Comparison of ENCODE assay signal across 1 cellular context in the genomic region with DNA sequence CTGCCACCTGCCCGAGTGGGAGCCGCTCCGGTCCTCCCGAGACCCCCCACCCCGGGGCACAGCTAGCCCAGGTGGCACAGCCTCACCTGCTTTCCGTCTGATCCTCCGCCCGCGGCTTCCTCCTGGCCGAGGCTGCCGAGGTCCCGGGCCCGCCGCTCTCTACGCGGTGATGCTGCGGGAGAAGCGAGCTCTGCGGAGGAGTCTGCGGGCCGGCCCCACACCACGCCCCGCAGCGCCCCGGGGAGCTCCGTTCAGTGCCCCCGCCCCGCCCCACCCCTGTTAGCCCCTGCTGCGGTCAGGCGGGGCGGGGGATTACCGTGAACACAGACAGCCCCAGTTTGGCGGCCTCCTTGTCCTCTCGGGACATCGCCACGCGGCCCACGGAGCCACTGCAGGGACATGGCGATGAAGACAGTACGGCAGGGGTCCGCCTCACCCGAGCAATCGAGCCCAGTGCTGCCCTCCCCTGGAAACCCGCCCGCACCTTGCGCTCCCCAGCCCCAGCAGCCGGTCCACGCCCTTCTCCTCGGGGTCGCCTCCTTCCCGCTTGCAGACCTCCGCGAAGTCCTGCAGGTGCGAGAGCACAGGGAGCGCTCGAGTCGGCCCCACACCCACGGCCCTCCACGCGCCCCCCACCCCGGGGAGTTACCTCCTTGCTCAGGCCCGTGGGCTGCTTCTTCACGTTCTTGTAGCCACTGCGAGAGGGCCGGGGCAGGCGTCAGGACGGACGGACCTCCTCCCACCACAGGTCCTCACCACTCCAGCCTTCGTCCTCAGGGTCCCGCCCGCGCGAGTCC.
TF ChIP-seq lines count a peak whose summit lies in the region.

No MANE protein-coding gene starts in this region.

TF ChIP-seq in GM12878, 131 proteins besides CTCF, POLR2A, EP300 and RAD21:
- no peak for TF ChIP-seq ZZZ3 (IDR thresholded peaks at IDR 0.05; ENCODE audit: control insufficient read depth, insufficient read length, low read depth)
- TF ChIP-seq KDM1A (IDR thresholded peaks at IDR 0.05; ENCODE audit: borderline replicate concordance) = no peak
- TF ChIP-seq NFXL1 (IDR thresholded peaks at IDR 0.05; ENCODE audit: borderline replicate concordance) = no peak
- TF ChIP-seq LARP7 (IDR thresholded peaks at IDR 0.05) = peak; percentile 31; the same call in 1 of the 2 replicates
- TF ChIP-seq NR2F1 (conservative IDR thresholded peaks at IDR 0.05) = no peak
- TF ChIP-seq MXI1 (IDR thresholded peaks at IDR 0.05; ENCODE audit: low read depth, low read length) = peak; percentile 31; the same call in 1 of the 2 replicates
- no peak for TF ChIP-seq RELA (IDR thresholded peaks at IDR 0.05; ENCODE audit: borderline replicate concordance, partially characterized antibody)
- no peak for TF ChIP-seq ESRRA (IDR thresholded peaks at IDR 0.05; ENCODE audit: low read length)
- TF ChIP-seq PAX8 (IDR thresholded peaks at IDR 0.05) = no peak
- TF ChIP-seq YY1 (IDR thresholded peaks at IDR 0.05; ENCODE audit: low read depth, low read length) = no peak
- TF ChIP-seq BCL11A (IDR thresholded peaks at IDR 0.05; ENCODE audit: low read depth, low read length) = no peak
- TF ChIP-seq SPI1 (IDR thresholded peaks at IDR 0.05; ENCODE audit: borderline replicate concordance, insufficient read depth, low read depth, low read length) = no peak
- no peak for TF ChIP-seq BACH1 (IDR thresholded peaks at IDR 0.05; ENCODE audit: borderline replicate concordance)
- TF ChIP-seq, protein P1, sequence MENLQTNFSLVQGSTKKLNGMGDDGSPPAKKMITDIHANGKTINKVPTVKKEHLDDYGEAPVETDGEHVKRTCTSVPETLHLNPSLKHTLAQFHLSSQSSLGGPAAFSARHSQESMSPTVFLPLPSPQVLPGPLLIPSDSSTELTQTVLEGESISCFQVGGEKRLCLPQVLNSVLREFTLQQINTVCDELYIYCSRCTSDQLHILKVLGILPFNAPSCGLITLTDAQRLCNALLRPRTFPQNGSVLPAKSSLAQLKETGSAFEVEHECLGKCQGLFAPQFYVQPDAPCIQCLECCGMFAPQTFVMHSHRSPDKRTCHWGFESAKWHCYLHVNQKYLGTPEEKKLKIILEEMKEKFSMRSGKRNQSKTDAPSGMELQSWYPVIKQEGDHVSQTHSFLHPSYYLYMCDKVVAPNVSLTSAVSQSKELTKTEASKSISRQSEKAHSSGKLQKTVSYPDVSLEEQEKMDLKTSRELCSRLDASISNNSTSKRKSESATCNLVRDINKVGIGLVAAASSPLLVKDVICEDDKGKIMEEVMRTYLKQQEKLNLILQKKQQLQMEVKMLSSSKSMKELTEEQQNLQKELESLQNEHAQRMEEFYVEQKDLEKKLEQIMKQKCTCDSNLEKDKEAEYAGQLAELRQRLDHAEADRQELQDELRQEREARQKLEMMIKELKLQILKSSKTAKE (IDR thresholded peaks at IDR 0.05; ENCODE audit: low read depth, poor library complexity, severe bottlenecking) = no peak
- TF ChIP-seq TCF12 (IDR thresholded peaks at IDR 0.05; ENCODE audit: low read depth, low read length) = no peak
- peak; percentile 33; the same call in 1 of the 2 replicates for TF ChIP-seq RUNX3 (IDR thresholded peaks at IDR 0.05; ENCODE audit: low read length)
- TF ChIP-seq, protein P2, sequence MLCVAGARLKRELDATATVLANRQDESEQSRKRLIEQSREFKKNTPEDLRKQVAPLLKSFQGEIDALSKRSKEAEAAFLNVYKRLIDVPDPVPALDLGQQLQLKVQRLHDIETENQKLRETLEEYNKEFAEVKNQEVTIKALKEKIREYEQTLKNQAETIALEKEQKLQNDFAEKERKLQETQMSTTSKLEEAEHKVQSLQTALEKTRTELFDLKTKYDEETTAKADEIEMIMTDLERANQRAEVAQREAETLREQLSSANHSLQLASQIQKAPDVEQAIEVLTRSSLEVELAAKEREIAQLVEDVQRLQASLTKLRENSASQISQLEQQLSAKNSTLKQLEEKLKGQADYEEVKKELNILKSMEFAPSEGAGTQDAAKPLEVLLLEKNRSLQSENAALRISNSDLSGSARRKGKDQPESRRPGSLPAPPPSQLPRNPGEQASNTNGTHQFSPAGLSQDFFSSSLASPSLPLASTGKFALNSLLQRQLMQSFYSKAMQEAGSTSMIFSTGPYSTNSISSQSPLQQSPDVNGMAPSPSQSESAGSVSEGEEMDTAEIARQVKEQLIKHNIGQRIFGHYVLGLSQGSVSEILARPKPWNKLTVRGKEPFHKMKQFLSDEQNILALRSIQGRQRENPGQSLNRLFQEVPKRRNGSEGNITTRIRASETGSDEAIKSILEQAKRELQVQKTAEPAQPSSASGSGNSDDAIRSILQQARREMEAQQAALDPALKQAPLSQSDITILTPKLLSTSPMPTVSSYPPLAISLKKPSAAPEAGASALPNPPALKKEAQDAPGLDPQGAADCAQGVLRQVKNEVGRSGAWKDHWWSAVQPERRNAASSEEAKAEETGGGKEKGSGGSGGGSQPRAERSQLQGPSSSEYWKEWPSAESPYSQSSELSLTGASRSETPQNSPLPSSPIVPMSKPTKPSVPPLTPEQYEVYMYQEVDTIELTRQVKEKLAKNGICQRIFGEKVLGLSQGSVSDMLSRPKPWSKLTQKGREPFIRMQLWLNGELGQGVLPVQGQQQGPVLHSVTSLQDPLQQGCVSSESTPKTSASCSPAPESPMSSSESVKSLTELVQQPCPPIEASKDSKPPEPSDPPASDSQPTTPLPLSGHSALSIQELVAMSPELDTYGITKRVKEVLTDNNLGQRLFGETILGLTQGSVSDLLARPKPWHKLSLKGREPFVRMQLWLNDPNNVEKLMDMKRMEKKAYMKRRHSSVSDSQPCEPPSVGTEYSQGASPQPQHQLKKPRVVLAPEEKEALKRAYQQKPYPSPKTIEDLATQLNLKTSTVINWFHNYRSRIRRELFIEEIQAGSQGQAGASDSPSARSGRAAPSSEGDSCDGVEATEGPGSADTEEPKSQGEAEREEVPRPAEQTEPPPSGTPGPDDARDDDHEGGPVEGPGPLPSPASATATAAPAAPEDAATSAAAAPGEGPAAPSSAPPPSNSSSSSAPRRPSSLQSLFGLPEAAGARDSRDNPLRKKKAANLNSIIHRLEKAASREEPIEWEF (IDR thresholded peaks at IDR 0.05; ENCODE audit: insufficient replicate concordance, low read depth, low read length) = no peak
- 0 out of 2 replicates have a peak, but pooled peaks have one; percentile 30 for TF ChIP-seq SIN3A (IDR thresholded peaks at IDR 0.05; ENCODE audit: low read depth, low read length)
